12 cellular contexts compared by ENCODE assay signal in the genomic region with DNA sequence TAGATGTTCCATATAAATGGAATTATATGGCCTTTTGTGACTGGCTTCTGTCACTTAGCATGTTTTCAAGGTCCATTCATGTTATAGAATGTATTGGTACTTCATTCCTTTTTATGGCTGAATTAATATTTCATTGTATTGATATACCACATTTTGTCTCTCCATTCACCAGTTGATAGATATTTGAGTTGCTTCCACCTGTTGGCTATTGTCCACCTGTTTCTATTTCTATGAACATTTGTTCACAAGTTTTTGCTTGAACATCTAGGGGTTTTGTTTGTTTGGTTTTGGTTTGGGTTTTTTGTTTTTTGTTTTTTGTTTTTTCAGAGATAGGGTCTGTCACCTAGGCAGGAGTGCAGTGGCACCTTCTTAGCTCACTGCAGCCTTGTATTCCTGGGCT. TPM values are rescaled to one million over a fixed set of nuclear protein-coding genes. Genes with fewer than 3 reads are reported as not detected.
"Had no signal": no experiment of that assay in that cellular context is flagged by ENCODE, and none has a peak within 500 bp of the region (broad histone marks: within the 10 kb centered on the region; RNA-seq: fewer than 3 reads in every experiment).

No MANE protein-coding gene starts in this region.

- H3K27ac ChIP-seq: HL-60, KMS-11 had no signal

- DNase-seq: GOT3, H9, HCEC 1CT, HFFc6, Karpas-422, KBM-7 had no signal

- H3K4me3 Mint-ChIP-seq: H9, HFFc6, IgD-negative memory B cell had no signal

- H3K9me3 Mint-ChIP-seq: H9, HFFc6, IgD-negative memory B cell had no signal

- H3K9ac ChIP-seq: KMS-11 had no signal

- FAIRE-seq: H54, HepG2 had no signal

- H3K27ac Mint-ChIP-seq: HFFc6 had no signal

- ATAC-seq: HepG2 had no signal

- H3K4me2 ChIP-seq: KMS-11 had no signal

RNA-seq across cellular contexts. Expression of gene WFDC3, which starts 23.2 kb away (rescaled TPM):
- total RNA-seq: H9 had no signal
- polyA plus RNA-seq: HepG2, IgD-negative memory B cell had no signal

RNA-seq across cellular contexts. Expression of gene SPINT4, which starts 46.3 kb away (rescaled TPM):
- total RNA-seq: H9, HepG2, HFFc6, HT1080 had no signal
- polyA plus RNA-seq: HepG2, IgD-negative memory B cell had no signal

RNA-seq across cellular contexts. Expression of gene TNNC2, which starts 58.6 kb away (rescaled TPM):
- total RNA-seq: HFFc6, HT1080 had no signal
